ENCODE assay signal across 18 cellular contexts in the genomic region with DNA sequence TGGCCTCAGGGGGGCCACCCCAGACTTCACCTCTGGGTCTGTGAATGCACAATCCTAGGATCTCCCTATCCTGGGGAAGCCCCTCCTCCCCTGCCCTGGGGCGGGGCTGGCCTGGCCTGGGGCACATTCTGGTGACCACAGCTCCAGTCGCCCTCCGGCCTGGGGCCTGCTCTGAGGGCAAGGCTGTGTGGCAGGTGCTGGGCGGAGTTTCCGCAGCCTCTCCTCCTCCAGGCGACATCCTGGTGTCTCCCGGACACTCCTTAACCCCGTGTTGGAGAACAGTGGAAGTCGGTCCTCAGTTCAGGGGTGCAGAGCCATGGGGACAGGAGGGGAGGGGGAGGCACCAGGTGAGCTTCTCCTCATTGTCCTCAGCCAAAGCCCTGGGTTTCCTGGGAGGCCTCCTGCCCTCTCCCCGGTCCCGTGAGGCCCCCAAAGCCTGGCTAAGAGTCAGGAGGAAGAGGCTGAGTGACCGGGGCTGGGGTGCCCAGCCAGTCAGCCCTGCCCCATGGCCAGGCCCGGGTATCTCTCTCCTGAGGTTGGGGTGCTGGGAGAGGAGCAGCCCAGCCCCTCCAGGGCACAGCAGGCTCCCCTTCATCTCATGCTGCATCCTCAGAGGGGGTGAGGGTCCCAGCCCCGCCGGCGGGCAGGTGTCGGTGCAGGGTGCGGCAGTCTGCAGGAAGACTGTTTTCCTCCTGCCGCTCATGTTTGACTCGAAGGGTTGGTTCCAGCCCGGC. TPM values are rescaled to one million over a fixed set of nuclear protein-coding genes. Genes with fewer than 3 reads are reported as not detected.
DNase-seq lines count a peak whose midpoint lies in the region; ATAC-seq and TF ChIP-seq lines count a peak whose summit lies in the region.
"Had no signal": no experiment of that assay in that cellular context is flagged by ENCODE, and none has a peak within 500 bp of the region (broad histone marks: within the 10 kb centered on the region; RNA-seq: fewer than 3 reads in every experiment).

No MANE protein-coding gene starts in this region.

- POLR2A ChIA-PET in Caco-2 (lab: Charles Lee) = no interaction called here
- POLR2A ChIA-PET in IMR-90 (lab: Charles Lee; ENCODE audit: unreplicated experiment) = no interaction called here

- H3K9ac ChIP-seq in IMR-90 (ENCODE audit: low read depth, low read length) (no peak overlapping the region), neural progenitor cell (no peak overlapping the region)

- no peak overlapping the region for H2AK5ac ChIP-seq in IMR-90 (ENCODE audit: low read depth, low read length)

- H4K8ac ChIP-seq in IMR-90 (ENCODE audit: low read depth in 2 of 2, low read length in 2 of 2) = no peak overlapping the region

- no peaks in the 10 kb centered on the region for H3K9me1 ChIP-seq in IMR-90 (ENCODE audit: insufficient read depth, low read length)

- in situ Hi-C loops in IMR-90 (cut with MboI; ENCODE audit: low sequenced_read_pairs) = no loop called here

- H4K5ac ChIP-seq in IMR-90 (ENCODE audit: low read depth, low read length) = no peak overlapping the region

- no peak overlapping the region for H3K18ac ChIP-seq in IMR-90 (ENCODE audit: low read depth, low read length)

- H3K23ac ChIP-seq in IMR-90 (ENCODE audit: low read depth, low read length) = no peak overlapping the region

- H2BK20ac ChIP-seq in IMR-90 (ENCODE audit: low read depth, low read length) = no peak overlapping the region

- no peak overlapping the region for H2BK15ac ChIP-seq in IMR-90 (ENCODE audit: low read depth, low read length)

- no peak overlapping the region for H3K4me3 ChIP-seq in Caco-2 (ENCODE audit: low read depth, low read length)
- H3K4me3 ChIP-seq in IMR-90 (ENCODE audit: insufficient read depth, low read depth, low read length) = no peak overlapping the region
- H3K4me3 ChIP-seq in neural progenitor cell = no peak overlapping the region
- H3K4me3 ChIP-seq: HAP-1, K562 had no signal

- H3K27me3 ChIP-seq in Caco-2 (replicated peaks; ENCODE audit: control insufficient read depth, insufficient read depth, low read length) = no peaks in the 10 kb centered on the region; the same call in 1 of the 2 replicates
- peaks cover 81% of the 10 kb centered on the region for H3K27me3 ChIP-seq in IMR-90 (ENCODE audit: control insufficient read depth, insufficient read depth, low read length)
- H3K27me3 ChIP-seq in neural progenitor cell = peaks cover 96% of the 10 kb centered on the region

- H3K9me3 Mint-ChIP-seq in Caco-2 (ENCODE audit: unreplicated experiment) = no peaks in the 10 kb centered on the region
- H3K9me3 Mint-ChIP-seq in neural progenitor cell = no peaks in the 10 kb centered on the region
- H3K9me3 Mint-ChIP-seq: CD8-positive, alpha-beta memory T cell had no signal

- TF ChIP-seq CTCF in Caco-2 (IDR thresholded peaks at IDR 0.05; ENCODE audit: insufficient read depth in 1 of 2, low read depth in 1 of 2, low read length in 1 of 2, severe bottlenecking in 1 of 2, unreplicated experiment in 1 of 2) = no peak
- TF ChIP-seq CTCF in IMR-90 (conservative IDR thresholded peaks at IDR 0.05; ENCODE audit: low read depth, low read length) = no peak
- TF ChIP-seq CTCF in neural progenitor cell (IDR thresholded peaks at IDR 0.05) = no peak

- CTCF ChIA-PET in Caco-2 (lab: Charles Lee) = no interaction called here
- CTCF ChIA-PET in IMR-90 (lab: Yijun Ruan, JAX) = no interaction called here

- H3K27ac ChIP-seq in IMR-90 (ENCODE audit: insufficient read depth, low read length) = no peak overlapping the region
- H3K27ac ChIP-seq in neural progenitor cell = no peak overlapping the region
- H3K27ac ChIP-seq: SK-N-MC had no signal

- no peak overlapping the region for H3K56ac ChIP-seq in IMR-90 (ENCODE audit: extremely low read depth, insufficient read depth, low read length)

- no peaks in the 10 kb centered on the region for H3K36me3 ChIP-seq in Caco-2 (ENCODE audit: control insufficient read depth, insufficient read depth, low read length)
- no peaks in the 10 kb centered on the region for H3K36me3 ChIP-seq in IMR-90 (ENCODE audit: control insufficient read depth, insufficient read depth, low read length)
- no peaks in the 10 kb centered on the region for H3K36me3 ChIP-seq in neural progenitor cell
- H3K36me3 ChIP-seq: HAP-1 had no signal

- no peak for TF ChIP-seq RAD21 in IMR-90 (IDR thresholded peaks at IDR 0.05; ENCODE audit: low read length)

- H3K4me3 Mint-ChIP-seq in Caco-2 (ENCODE audit: unreplicated experiment) (no peak overlapping the region), neural progenitor cell (no peak overlapping the region)
- H3K4me3 Mint-ChIP-seq: CD8-positive, alpha-beta memory T cell had no signal

- WGBS in IMR-90 (ENCODE audit: extremely low coverage in 2 of 2, insufficient read length in 1 of 2), 2 experiments = no CpG with 5 or more reads among the region's 21 CpGs

- H3F3A ChIP-seq in neural progenitor cell (ENCODE audit: low read depth) = no peaks in the 10 kb centered on the region

- H3K4me1 ChIP-seq in Caco-2 = 0 out of 2 replicates have a peak, but pooled peaks cover 7% of the 10 kb centered on the region
- no peaks in the 10 kb centered on the region for H3K4me1 ChIP-seq in IMR-90 (ENCODE audit: control insufficient read depth, insufficient read depth, low read length)
- peaks cover 18% of the 10 kb centered on the region for H3K4me1 ChIP-seq in neural progenitor cell
- H3K4me1 ChIP-seq: HAP-1 had no signal

- DNase-seq in Caco-2 (peak; percentile 42 to 65), IMR-90 (no peak), neural progenitor cell (ENCODE audit: low spot score) (peak; percentile 44), activated gamma-delta T cell (lab: John Stamatoyannopoulos, UW) (no peak), amniotic stem cell (lab: John Stamatoyannopoulos, UW) (no peak)
- DNase-seq: C1 segment of cervical spinal cord; CD8-positive, alpha-beta memory T cell; DMS79; NCI-H1105; NCI-H2081 treated with DMSO at 0.1 percent for 48 hours; NCI-H446 treated with DMSO at 0.1 percent for 48 hours; SHP77 had no signal

- intact Hi-C loops in Caco-2 (cut with micrococcal nuclease; ENCODE audit: unreplicated experiment) (no loop called here), IMR-90 (cut with micrococcal nuclease) (no loop called here)

- no peaks in the 10 kb centered on the region for H3K79me1 ChIP-seq in IMR-90 (ENCODE audit: low read depth in 1 of 2, low read length in 2 of 2)

- no peak overlapping the region for H2BK5ac ChIP-seq in IMR-90 (ENCODE audit: low read depth, low read length, poor library complexity, severe bottlenecking)

- TF ChIP-seq POLR2A in IMR-90 (IDR thresholded peaks at IDR 0.05; ENCODE audit: low read depth, low read length) = no peak

- no peak overlapping the region for H2AFZ ChIP-seq in IMR-90 (replicated peaks; ENCODE audit: low read length, poor library complexity)
- no peak overlapping the region for H2AFZ ChIP-seq in neural progenitor cell (replicated peaks)

- H3K4me1 Mint-ChIP-seq in Caco-2 (ENCODE audit: low read depth, unreplicated experiment) (peaks cover 8% of the 10 kb centered on the region), neural progenitor cell (peaks cover 11% of the 10 kb centered on the region)

- H3K36me3 Mint-ChIP-seq in Caco-2 (ENCODE audit: insufficient read depth, unreplicated experiment) (no peaks in the 10 kb centered on the region), neural progenitor cell (no peaks in the 10 kb centered on the region)
- H3K36me3 Mint-ChIP-seq: CD8-positive, alpha-beta memory T cell had no signal

- H3K27me3 Mint-ChIP-seq in Caco-2 (ENCODE audit: insufficient read depth, unreplicated experiment) (peaks cover 4% of the 10 kb centered on the region), neural progenitor cell (ENCODE audit: insufficient read depth, low read depth) (peaks cover 31% of the 10 kb centered on the region)

- H3K9me3 ChIP-seq in Caco-2 (no peaks in the 10 kb centered on the region), IMR-90 (ENCODE audit: control insufficient read depth, insufficient read depth, low read length) (peaks cover under 1% of the 10 kb centered on the region; the same call in 1 of the 2 replicates), neural progenitor cell (ENCODE audit: low read depth) (no peaks in the 10 kb centered on the region)
- H3K9me3 ChIP-seq: HAP-1 had no signal

- H4K20me1 ChIP-seq in IMR-90 (ENCODE audit: insufficient read depth, low read length) = peaks cover 5% of the 10 kb centered on the region; the same call in 1 of the 2 replicates
- peaks cover 5% of the 10 kb centered on the region for H4K20me1 ChIP-seq in neural progenitor cell (ENCODE audit: low read depth)

- H2AK9ac ChIP-seq in IMR-90 (replicated peaks; ENCODE audit: low read depth, low read length, poor library complexity) = no peak overlapping the region

- H3K79me2 ChIP-seq in neural progenitor cell (ENCODE audit: low read depth) = no peaks in the 10 kb centered on the region

- H3K14ac ChIP-seq in IMR-90 (replicated peaks; ENCODE audit: low read depth, low read length) = no peak overlapping the region

- no peak overlapping the region for H4K91ac ChIP-seq in IMR-90 (ENCODE audit: insufficient read depth, low read depth, low read length)

- dilution Hi-C loops in IMR-90 (cut with HindIII; ENCODE audit: low sequenced_read_pairs, unreplicated experiment) = no loop called here

- H3K4me2 ChIP-seq in IMR-90 (ENCODE audit: low read depth, low read length) (no peak overlapping the region), neural progenitor cell (no peak overlapping the region)

- no peak overlapping the region for H3K27ac Mint-ChIP-seq in Caco-2 (ENCODE audit: unreplicated experiment)
- no peak overlapping the region for H3K27ac Mint-ChIP-seq in neural progenitor cell
- H3K27ac Mint-ChIP-seq: CD8-positive, alpha-beta memory T cell had no signal

- no peak overlapping the region for H2BK120ac ChIP-seq in IMR-90 (ENCODE audit: low read depth, low read length)

- ATAC-seq in IMR-90 (ENCODE audit: low read depth) (peak; percentile 24; the same call in 1 of the 2 replicates), esophagus mucosa (peak; percentile 13), HG02852 (IDR thresholded peaks at IDR 0.05; ENCODE audit: unreplicated experiment) (no peak)
- ATAC-seq: K562 had no signal

- H3K4ac ChIP-seq in IMR-90 (ENCODE audit: low read depth, low read length) = no peak overlapping the region

- BruUV-seq in Caco-2 (replicated peaks; lab: Mats Ljungman, UMichigan) = no TSS peak
- BruUV-seq in IMR-90 (replicated peaks; lab: Mats Ljungman, UMichigan) = no TSS peak

TF ChIP-seq in IMR-90, 13 proteins besides CTCF, POLR2A, EP300 and RAD21:
- TF ChIP-seq CEBPB (IDR thresholded peaks at IDR 0.05; ENCODE audit: low read depth, low read length) (no peak), RCOR1 (IDR thresholded peaks at IDR 0.05; ENCODE audit: insufficient replicate concordance, low read length) (no peak)

RNA-seq across cellular contexts. Expression of a gene that starts 22.6 kb away (rescaled TPM):
- total RNA-seq in Caco-2 (2022) (not detected in 2 replicates), IMR-90 (2012; rRNA removed) (not detected in 2 replicates), esophagus mucosa (not detected), neural progenitor cell (ENCODE audit: low replicate concordance) (not detected in 2 replicates)
- polyA plus RNA-seq in IMR-90 (2012; rRNA removed) = not detected in 2 replicates
- not detected in 2 replicates for polyA plus RNA-seq in IMR-90 (2012; cell fraction: cytosol; rRNA removed)
- polyA plus RNA-seq in IMR-90 (2012; cell fraction: nucleus; rRNA removed; ENCODE audit: low replicate concordance) = not detected in 2 replicates
- total RNA-seq: CD8-positive, alpha-beta memory T cell; K562; OCI-LY7 had no signal
- polyA plus RNA-seq: CD8-positive, alpha-beta memory T cell; K562 had no signal

Comparison
In these comparisons a context has a peak if more than half of its experiments do, and no peak if none do; other contexts are left out.
1. DNase-seq: peak in Caco-2 (2 of 2) and neural progenitor cell (single experiment); none in IMR-90 (single experiment), activated gamma-delta T cell (single experiment) and amniotic stem cell (single experiment).